ENCODE assay signal across 8 cellular contexts in the genomic region with DNA sequence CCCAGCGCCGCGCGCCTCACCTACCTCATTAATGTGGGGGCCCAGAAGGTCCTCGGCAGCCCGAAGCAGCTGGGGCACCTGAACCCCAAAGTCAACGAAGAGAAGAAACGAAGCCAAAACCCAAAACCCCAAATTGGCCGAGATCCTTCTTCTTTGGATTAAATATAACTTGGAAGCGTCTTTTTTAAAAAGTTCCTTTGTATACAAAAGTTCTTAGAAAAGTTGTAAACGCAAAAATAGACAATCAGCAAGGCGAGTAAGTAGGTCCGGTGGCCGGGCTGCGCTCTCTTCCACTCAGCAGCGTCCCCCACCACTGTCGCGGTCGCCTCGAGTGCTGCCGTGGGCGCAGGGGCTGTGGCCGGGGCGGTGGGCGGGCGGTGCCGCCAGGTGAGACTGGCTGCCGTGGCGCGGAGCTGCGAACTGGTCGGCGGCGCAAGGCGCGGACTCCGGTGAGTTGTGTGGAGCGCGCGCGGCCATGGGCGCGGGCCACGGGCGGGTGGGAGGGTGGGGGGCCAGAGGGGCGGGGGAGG. TPM values are rescaled to one million over a fixed set of nuclear protein-coding genes. Genes with fewer than 3 reads are reported as not detected.
A peak's percentile ranks its signal among the peaks of the same experiment; 100 is the strongest.
DNase-seq lines count a peak whose midpoint lies in the region; ATAC-seq and TF ChIP-seq lines count a peak whose summit lies in the region.

No MANE protein-coding gene starts in this region.

- TF ChIP-seq CTCF in WERI-Rb-1 (IDR thresholded peaks at IDR 0.05; ENCODE audit: low read depth, low read length): no peak

- H3K27me3 ChIP-seq in WERI-Rb-1 (ENCODE audit: insufficient read depth, low read depth, severe bottlenecking) (peaks cover 26% of the 10 kb centered on the region), right cardiac atrium (ENCODE audit: control insufficient read depth, insufficient read depth) (no peaks in the 10 kb centered on the region), skeletal muscle tissue (ENCODE audit: control insufficient read depth in 3 of 3, insufficient read depth in 3 of 3, low read length in 3 of 3) (no peaks in the 10 kb centered on the region)

- WGBS in right cardiac atrium: under 1% methylated on average over 45 of the region's 46 CpGs

- no peaks in the 10 kb centered on the region; the same call in 1 of the 2 replicates for H3K36me3 ChIP-seq in WERI-Rb-1
- H3K36me3 ChIP-seq in skeletal muscle tissue (ENCODE audit: control insufficient read depth in 3 of 3, insufficient read depth in 3 of 3, low read length in 3 of 3): peaks cover 0 to 9% (median 0%) of the 10 kb centered on the region in 3 donors

- H3K9ac ChIP-seq in skeletal muscle tissue (ENCODE audit: low read depth in 1 of 3, low read length in 3 of 3): peak overlapping the region; percentile 82 to 90 (median 83)

- H3K4me1 Mint-ChIP-seq in activated CD8-positive, alpha-beta memory T cell treated with anti-CD3 and anti-CD28 coated beads, Interleukin-2, amount 10 ng/mL, durations not matched to agents 7 days and 5 days: peaks cover 15% of the 10 kb centered on the region

- H3K9me3 ChIP-seq in WERI-Rb-1 (ENCODE audit: severe bottlenecking) (no peaks in the 10 kb centered on the region), right cardiac atrium (ENCODE audit: control insufficient read depth, low read length) (no peaks in the 10 kb centered on the region), skeletal muscle tissue (ENCODE audit: control insufficient read depth in 3 of 3, low read length in 3 of 3) (no peaks in the 10 kb centered on the region)

- H3K27ac ChIP-seq in WERI-Rb-1: no peak overlapping the region
- peak overlapping the region; percentile 94 for H3K27ac ChIP-seq in right cardiac atrium (ENCODE audit: low read length)
- peak overlapping the region; percentile 88 for H3K27ac ChIP-seq in skeletal muscle tissue (ENCODE audit: low read depth, low read length)

- H3K4me1 ChIP-seq in right cardiac atrium (ENCODE audit: control insufficient read depth, insufficient read depth, low read length) (no peaks in the 10 kb centered on the region), skeletal muscle tissue (ENCODE audit: control insufficient read depth in 3 of 3, insufficient read depth in 3 of 3, low read length in 3 of 3) (peaks cover 20 to 33% (median 21%) of the 10 kb centered on the region in 3 donors)

- CTCF ChIA-PET in activated CD8-positive, alpha-beta memory T cell treated with anti-CD3 and anti-CD28 coated beads, Interleukin-2, amount 10 ng/mL, durations not matched to agents 7 days and 5 days (lab: Charles Lee): interaction anchor here (1.1 kb wide), 1 partner anchor 33 kb away, joined by 3 read pairs; no protein-coding TSS in a partner anchor

- H3K27ac Mint-ChIP-seq in activated CD8-positive, alpha-beta memory T cell treated with anti-CD3 and anti-CD28 coated beads, Interleukin-2, amount 10 ng/mL, durations not matched to agents 7 days and 5 days: no peak overlapping the region

- DNase-seq in activated CD8-positive, alpha-beta memory T cell treated with anti-CD3 and anti-CD28 coated beads, Interleukin-2, amount 10 ng/mL, durations not matched to agents 7 days and 5 days: no peak
- DNase-seq in activated CD8-positive, alpha-beta memory T cell treated with anti-CD3 and anti-CD28 coated beads, Interleukin-2, amount 50 U/mL, for 4 hours: no peak
- DNase-seq in WERI-Rb-1 (no peak), right cardiac atrium (no peak), foreskin melanocyte (no peak)
- DNase-seq in stimulated activated naive CD4-positive, alpha-beta T cell treated with Interleukin-2 at 50 U/mL for 16 hours (lab: John Stamatoyannopoulos, UW): no peak

- H3K9me3 Mint-ChIP-seq in activated CD8-positive, alpha-beta memory T cell treated with anti-CD3 and anti-CD28 coated beads, Interleukin-2, amount 10 ng/mL, durations not matched to agents 7 days and 5 days (ENCODE audit: low read depth): no peaks in the 10 kb centered on the region

- ATAC-seq in activated CD8-positive, alpha-beta memory T cell treated with anti-CD3 and anti-CD28 coated beads, Interleukin-2, amount 10 ng/mL, durations not matched to agents 7 days and 5 days: peak; percentile 32
- ATAC-seq in HG02970 (IDR thresholded peaks at IDR 0.05; ENCODE audit: low FRiP score, unreplicated experiment) (peak; percentile 32), right cardiac atrium (no peak)

- peak overlapping the region; percentile 40 for H3K4me3 Mint-ChIP-seq in activated CD8-positive, alpha-beta memory T cell treated with anti-CD3 and anti-CD28 coated beads, Interleukin-2, amount 10 ng/mL, durations not matched to agents 7 days and 5 days

- no peaks in the 10 kb centered on the region for H3K36me3 Mint-ChIP-seq in activated CD8-positive, alpha-beta memory T cell treated with anti-CD3 and anti-CD28 coated beads, Interleukin-2, amount 10 ng/mL, durations not matched to agents 7 days and 5 days

- H3K4me3 ChIP-seq in WERI-Rb-1 (ENCODE audit: low read depth, low read length) (peak overlapping the region; percentile 39), right cardiac atrium (ENCODE audit: low read length) (peak overlapping the region; percentile 76), skeletal muscle tissue (ENCODE audit: low read length in 3 of 3) (peak overlapping the region; percentile 81 to 88 (median 85))

- H3K27me3 Mint-ChIP-seq in activated CD8-positive, alpha-beta memory T cell treated with anti-CD3 and anti-CD28 coated beads, Interleukin-2, amount 10 ng/mL, durations not matched to agents 7 days and 5 days: peaks cover 75% of the 10 kb centered on the region

- intact Hi-C loops in right cardiac atrium (cut with DNase I): loop anchor here in 3 of 4 donors (2.0 to 10.0 kb wide), 7 partner anchors 148 to 1078 kb away; no protein-coding TSS in a partner anchor

RNA-seq across cellular contexts. Expression of gene KLF4, which starts 0.4 kb away (rescaled TPM):
- 1 to 10 TPM in 1 of 2 experiments, under 1 TPM in 1; 0.53 to 1.5 TPM for total RNA-seq in activated CD8-positive, alpha-beta memory T cell treated with anti-CD3 and anti-CD28 coated beads, Interleukin-2, amount 10 ng/mL, durations not matched to agents 7 days and 5 days
- total RNA-seq in right cardiac atrium (10 to 100 TPM; 37.0 to 71.6 (median 44.0) TPM), skeletal muscle tissue (12.0 TPM)
- polyA plus RNA-seq in right cardiac atrium: 44.1 TPM

Comparison
In these comparisons a context has a peak if more than half of its experiments do, and no peak if none do; other contexts are left out.
1. ATAC-seq: peak in activated CD8-positive, alpha-beta memory T cell treated with anti-CD3 and anti-CD28 coated beads, Interleukin-2, amount 10 ng/mL, durations not matched to agents 7 days and 5 days (single experiment) and HG02970 (single experiment); none in right cardiac atrium (0 of 2).
2. Peak in every context shown above with its lines, with median percentiles within 50 percentile points of each other: H3K4me3 ChIP-seq.